ENCODE assay signal across 8 cellular contexts in genomic region chr18:13217971-13218375, GRCh38. TPM values are rescaled to one million over a fixed set of nuclear protein-coding genes. Genes with fewer than 3 reads are reported as not detected.
DNase-seq lines count a peak whose midpoint lies in the region; ATAC-seq and TF ChIP-seq lines count a peak whose summit lies in the region.

No MANE protein-coding gene starts in this region.

- H3K4me2 ChIP-seq in OCI-LY1 (ENCODE audit: low read length): peak overlapping the region; percentile 70; the same call in 1 of the 2 replicates

- DNase-seq in esophagus muscularis mucosa (ENCODE audit: extremely low spot score) (no peak), ovary (peak in 2 of 5 donors; percentile 53 to 54), superior temporal gyrus (ENCODE audit: extremely low spot score) (no peak)

- H4K20me1 ChIP-seq in OCI-LY1 (ENCODE audit: insufficient read depth, low read length): no peaks in the 10 kb centered on the region

- H3K4me3 ChIP-seq in OCI-LY1 (ENCODE audit: low read depth, low read length, poor library complexity, severe bottlenecking): peak overlapping the region; percentile 6
- peak overlapping the region; percentile 84 to 94 (median 88) for H3K4me3 ChIP-seq in esophagus muscularis mucosa
- H3K4me3 ChIP-seq in ovary: peak overlapping the region; percentile 66

- TF ChIP-seq EP300 in esophagus muscularis mucosa (IDR thresholded peaks at IDR 0.05): no peak
- no peak for TF ChIP-seq EP300 in ovary (IDR thresholded peaks at IDR 0.05)

- TF ChIP-seq CTCF in OCI-LY1 (IDR thresholded peaks at IDR 0.05; ENCODE audit: low read length) (no peak), esophagus muscularis mucosa (IDR thresholded peaks at IDR 0.05) (no peak), ovary (IDR thresholded peaks at IDR 0.05) (no peak)

- TF ChIP-seq POLR2A in esophagus muscularis mucosa (IDR thresholded peaks at IDR 0.05; ENCODE audit: low read depth): no peak
- TF ChIP-seq POLR2A in ovary (IDR thresholded peaks at IDR 0.05): no peak

- peaks cover 6% of the 10 kb centered on the region for H3K4me1 ChIP-seq in OCI-LY1 (ENCODE audit: insufficient read depth, low read length, severe bottlenecking)
- peaks cover 35 to 63% (median 58%) of the 10 kb centered on the region in 4 donors for H3K4me1 ChIP-seq in esophagus muscularis mucosa
- H3K4me1 ChIP-seq in ovary (ENCODE audit: insufficient read depth): peaks cover 6% of the 10 kb centered on the region

- H3K36me3 ChIP-seq in OCI-LY1 (ENCODE audit: insufficient read depth, low read length) (no peaks in the 10 kb centered on the region), esophagus muscularis mucosa (no peaks in the 10 kb centered on the region), ovary (no peaks in the 10 kb centered on the region)

- no peaks in the 10 kb centered on the region for H3K79me2 ChIP-seq in OCI-LY1 (ENCODE audit: insufficient read depth, low read length)

- intact Hi-C loops in esophagus muscularis mucosa (cut with DNase I) (loop anchor here (2.0 to 10.0 kb wide), 4 partner anchors 169 to 517 kb away; no protein-coding TSS in a partner anchor), ovary (cut with DNase I) (loop anchor here in 2 of 4 donors (5.0 to 10.0 kb wide), 4 partner anchors 167 to 417 kb away; no protein-coding TSS in a partner anchor)

- no peak overlapping the region for H3K9ac ChIP-seq in OCI-LY1 (ENCODE audit: low read length)

- no peaks in the 10 kb centered on the region for H3K9me2 ChIP-seq in OCI-LY1 (ENCODE audit: low read depth, low read length)

- H2AFZ ChIP-seq in OCI-LY1 (ENCODE audit: low read length): no peak overlapping the region

- no peaks in the 10 kb centered on the region for H3F3A ChIP-seq in OCI-LY1 (ENCODE audit: insufficient read depth, low read length)

- H3K9me3 ChIP-seq in OCI-LY1 (ENCODE audit: low read length) (no peaks in the 10 kb centered on the region), esophagus muscularis mucosa (no peaks in the 10 kb centered on the region), ovary (no peaks in the 10 kb centered on the region)

- peaks cover 12% of the 10 kb centered on the region; the same call in 1 of the 2 replicates for H3K27me3 ChIP-seq in OCI-LY1 (ENCODE audit: insufficient read depth, low read length)
- no peaks in the 10 kb centered on the region for H3K27me3 ChIP-seq in esophagus muscularis mucosa
- H3K27me3 ChIP-seq in ovary: no peaks in the 10 kb centered on the region

- no CpG with 5 or more reads among the region's 54 CpGs for WGBS in esophagus muscularis mucosa
- 0 to 1% (median 1%) methylated on average over 36 to 54 of the region's 54 CpGs for WGBS in ovary, 3 donors

- H3K27ac ChIP-seq in OCI-LY1 (ENCODE audit: low read depth, low read length, poor library complexity, severe bottlenecking): no peak overlapping the region
- H3K27ac ChIP-seq in esophagus muscularis mucosa (replicated peaks in 1 of 4): peak overlapping the region; percentile 87 to 92 (median 90)
- H3K27ac ChIP-seq in ovary: peak overlapping the region; percentile 16 to 44

- ATAC-seq in GM18909 (IDR thresholded peaks at IDR 0.05; ENCODE audit: poor library complexity, unreplicated experiment): peak; percentile 3
- ATAC-seq in GM19455 (IDR thresholded peaks at IDR 0.05; ENCODE audit: unreplicated experiment): no peak
- no peak for ATAC-seq in HG02938 (IDR thresholded peaks at IDR 0.05; ENCODE audit: unreplicated experiment)
- no peak for ATAC-seq in GM21423 (IDR thresholded peaks at IDR 0.05; ENCODE audit: unreplicated experiment)

RNA-seq across cellular contexts. Expression of gene LDLRAD4, which starts 0.6 kb away (rescaled TPM):
- total RNA-seq in esophagus muscularis mucosa (10 to 100 TPM; 20.4 to 40.4 (median 35.3) TPM), ovary (10 to 100 TPM in 4 of 7 donors, 1 to 10 TPM in 3; 4.1 to 31.6 (median 10.5) TPM)
- polyA plus RNA-seq in ovary: 1 to 10 TPM; 2.3 to 8.3 TPM

Comparison
In these comparisons a context has a peak if more than half of its experiments do, and no peak if none do; other contexts are left out.
1. H3K4me3 ChIP-seq: peak in every context shown above with its lines; median percentile 88 in esophagus muscularis mucosa; 66 in ovary; 6 in OCI-LY1.